ENCODE assay signal across 2 cellular contexts in genomic region chr12:7090222-7090998, GRCh38.
TF ChIP-seq lines count a peak whose summit lies in the region.

No MANE protein-coding gene starts in this region.

TF ChIP-seq in K562, 482 proteins besides CTCF, POLR2A, EP300 and RAD21:
- no peak for TF ChIP-seq ARID1B (IDR thresholded peaks at IDR 0.05)
- TF ChIP-seq, protein P1, sequence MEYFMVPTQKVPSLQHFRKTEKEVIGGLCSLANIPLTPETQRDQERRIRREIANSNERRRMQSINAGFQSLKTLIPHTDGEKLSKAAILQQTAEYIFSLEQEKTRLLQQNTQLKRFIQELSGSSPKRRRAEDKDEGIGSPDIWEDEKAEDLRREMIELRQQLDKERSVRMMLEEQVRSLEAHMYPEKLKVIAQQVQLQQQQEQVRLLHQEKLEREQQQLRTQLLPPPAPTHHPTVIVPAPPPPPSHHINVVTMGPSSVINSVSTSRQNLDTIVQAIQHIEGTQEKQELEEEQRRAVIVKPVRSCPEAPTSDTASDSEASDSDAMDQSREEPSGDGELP (CRISPR knock-in tag; IDR thresholded peaks at IDR 0.05; ENCODE audit: borderline replicate concordance): peak; percentile 38; the same call in 1 of the 2 replicates

TF ChIP-seq in SK-N-SH treated with all-trans-retinoic acid at 6 μM for 48 hours, 23 proteins besides CTCF, POLR2A, EP300 and RAD21:
- TF ChIP-seq BACH2 (CRISPR knock-in tag; IDR thresholded peaks at IDR 0.05; ENCODE audit: borderline replicate concordance): no peak
